ENCODE assay signal across 8 cellular contexts in genomic region chr3:11205881-11206280, GRCh38. TPM values are rescaled to one million over a fixed set of nuclear protein-coding genes. Genes with fewer than 3 reads are reported as not detected.
DNase-seq lines count a peak whose midpoint lies in the region; ATAC-seq and TF ChIP-seq lines count a peak whose summit lies in the region.
"Not testable (repeated sequence)": the region's sequence is repeated elsewhere in the genome, so short reads cannot be mapped to it uniquely, and the experiment has no call there.

No MANE protein-coding gene starts in this region.

- H3F3A ChIP-seq in OCI-LY1 (ENCODE audit: insufficient read depth, low read length): not testable (repeated sequence)

- not testable (repeated sequence) for H2BK20ac ChIP-seq in IMR-90 (ENCODE audit: low read depth, low read length)

- peaks cover 17% of the 10 kb centered on the region for H3K9me1 ChIP-seq in IMR-90 (ENCODE audit: insufficient read depth, low read length)

- TF ChIP-seq CTCF in 22Rv1 (IDR thresholded peaks at IDR 0.05): 0 out of 2 replicates have a peak, but pooled peaks have one; percentile 7
- peak; percentile 36 for TF ChIP-seq CTCF in IMR-90 (conservative IDR thresholded peaks at IDR 0.05; ENCODE audit: low read depth, low read length)
- peak; percentile 27; the same call in 1 of the 2 replicates for TF ChIP-seq CTCF in OCI-LY1 (IDR thresholded peaks at IDR 0.05; ENCODE audit: low read length)
- not testable (repeated sequence) for TF ChIP-seq CTCF in activated CD8-positive, alpha-beta T cell treated with anti-CD3 and anti-CD28 coated beads for 36 hours (IDR thresholded peaks at IDR 0.05)
- peak; percentile 58 for TF ChIP-seq CTCF in left ventricle myocardium inferior (IDR thresholded peaks at IDR 0.05; ENCODE audit: borderline replicate concordance)
- peak; percentile 27 for TF ChIP-seq CTCF in neural crest cell (conservative IDR thresholded peaks at IDR 0.05)

- CTCF ChIA-PET in IMR-90 (lab: Yijun Ruan, JAX): interaction anchor here (0.5 to 1.0 kb wide), 2 partner anchors 8 to 33 kb away, joined by 3 read pairs; no protein-coding TSS in a partner anchor
- CTCF ChIA-PET in activated CD8-positive, alpha-beta T cell treated with anti-CD3 and anti-CD28 coated beads for 36 hours (lab: Charles Lee): interaction anchor here (1.1 to 2.4 kb wide), 2 partner anchors 145 to 151 kb away, joined by 3 to 12 read pairs; no protein-coding TSS in a partner anchor

- H3K27me3 Mint-ChIP-seq in activated CD8-positive, alpha-beta T cell treated with anti-CD3 and anti-CD28 coated beads for 36 hours; neural crest cell (ENCODE audit: low read depth): not testable (repeated sequence)

- not testable (repeated sequence) for H4K20me1 ChIP-seq in IMR-90 (ENCODE audit: insufficient read depth, low read length); OCI-LY1 (ENCODE audit: insufficient read depth, low read length)

- not testable (repeated sequence) for TF ChIP-seq POLR2A in IMR-90 (IDR thresholded peaks at IDR 0.05; ENCODE audit: low read depth, low read length)

- H2AK9ac ChIP-seq in IMR-90 (replicated peaks; ENCODE audit: low read depth, low read length, poor library complexity): not testable (repeated sequence)

- peak; percentile 33 for DNase-seq in EL
- DNase-seq in IMR-90: peak; percentile 37
- peak; percentile 29 for DNase-seq in activated CD8-positive, alpha-beta T cell treated with anti-CD3 and anti-CD28 coated beads for 36 hours
- DNase-seq in dermis blood vessel endothelial cell: peak; percentile 76
- not testable (repeated sequence) for DNase-seq in left ventricle myocardium inferior; neural crest cell (ENCODE audit: low read depth, low spot score)

- H4K5ac ChIP-seq in IMR-90 (ENCODE audit: low read depth, low read length): not testable (repeated sequence)

- intact Hi-C loops in IMR-90 (cut with micrococcal nuclease); activated CD8-positive, alpha-beta T cell treated with anti-CD3 and anti-CD28 coated beads for 36 hours (cut with micrococcal nuclease); left ventricle myocardium inferior (cut with micrococcal nuclease): not testable (repeated sequence)

- H3K4me1 ChIP-seq in IMR-90 (ENCODE audit: control insufficient read depth, insufficient read depth, low read length) (peaks cover 14% of the 10 kb centered on the region), left ventricle myocardium inferior (peaks cover 17% of the 10 kb centered on the region)
- not testable (repeated sequence) for H3K4me1 ChIP-seq in OCI-LY1 (ENCODE audit: insufficient read depth, low read length, severe bottlenecking)

- ATAC-seq in IMR-90 (ENCODE audit: low read depth); activated CD8-positive, alpha-beta T cell treated with anti-CD3 and anti-CD28 coated beads for 36 hours: not testable (repeated sequence)

- not testable (repeated sequence) for H2AK5ac ChIP-seq in IMR-90 (ENCODE audit: low read depth, low read length)

- not testable (repeated sequence) for H3K4me1 Mint-ChIP-seq in activated CD8-positive, alpha-beta T cell treated with anti-CD3 and anti-CD28 coated beads for 36 hours (ENCODE audit: low read depth)
- peaks cover 10% of the 10 kb centered on the region for H3K4me1 Mint-ChIP-seq in neural crest cell

- H4K8ac ChIP-seq in IMR-90 (ENCODE audit: low read depth in 2 of 2, low read length in 2 of 2): not testable (repeated sequence)

- not testable (repeated sequence) for H2BK120ac ChIP-seq in IMR-90 (ENCODE audit: low read depth, low read length)

- POLR2A ChIA-PET in IMR-90 (lab: Charles Lee; ENCODE audit: unreplicated experiment); activated CD8-positive, alpha-beta T cell treated with anti-CD3 and anti-CD28 coated beads for 36 hours (lab: Charles Lee): not testable (repeated sequence)

- H2BK5ac ChIP-seq in IMR-90 (ENCODE audit: low read depth, low read length, poor library complexity, severe bottlenecking): not testable (repeated sequence)

- H2BK15ac ChIP-seq in IMR-90 (ENCODE audit: low read depth, low read length): not testable (repeated sequence)

- not testable (repeated sequence) for H3K4me3 Mint-ChIP-seq in activated CD8-positive, alpha-beta T cell treated with anti-CD3 and anti-CD28 coated beads for 36 hours; neural crest cell

- H3K23ac ChIP-seq in IMR-90 (ENCODE audit: low read depth, low read length): not testable (repeated sequence)

- not testable (repeated sequence) for H3K56ac ChIP-seq in IMR-90 (ENCODE audit: extremely low read depth, insufficient read depth, low read length)

- dilution Hi-C loops in IMR-90 (cut with HindIII; ENCODE audit: low sequenced_read_pairs, unreplicated experiment): not testable (repeated sequence)

- not testable (repeated sequence) for H3K4me3 ChIP-seq in IMR-90 (ENCODE audit: insufficient read depth, low read depth, low read length); OCI-LY1 (ENCODE audit: low read depth, low read length, poor library complexity, severe bottlenecking); left ventricle myocardium inferior

- WGBS in IMR-90 (ENCODE audit: extremely low coverage in 2 of 2, insufficient read length in 1 of 2), 2 experiments: 96% methylated on average over 7 of the region's 14 CpGs; no CpG with 5 or more reads in 1 of the 2 experiments

- not testable (repeated sequence) for H3K79me2 ChIP-seq in OCI-LY1 (ENCODE audit: insufficient read depth, low read length)

- not testable (repeated sequence) for H3K9me2 ChIP-seq in OCI-LY1 (ENCODE audit: low read depth, low read length)

- H3K4ac ChIP-seq in IMR-90 (ENCODE audit: low read depth, low read length): not testable (repeated sequence)

- not testable (repeated sequence) for H3K14ac ChIP-seq in IMR-90 (replicated peaks; ENCODE audit: low read depth, low read length)

- peak; percentile 38 for TF ChIP-seq RAD21 in IMR-90 (IDR thresholded peaks at IDR 0.05; ENCODE audit: low read length)

- not testable (repeated sequence) for H4K91ac ChIP-seq in IMR-90 (ENCODE audit: insufficient read depth, low read depth, low read length)

- H3K27ac Mint-ChIP-seq in activated CD8-positive, alpha-beta T cell treated with anti-CD3 and anti-CD28 coated beads for 36 hours; neural crest cell (ENCODE audit: unreplicated experiment): not testable (repeated sequence)

- not testable (repeated sequence) for H3K9me3 Mint-ChIP-seq in activated CD8-positive, alpha-beta T cell treated with anti-CD3 and anti-CD28 coated beads for 36 hours; neural crest cell

- H3K18ac ChIP-seq in IMR-90 (ENCODE audit: low read depth, low read length): not testable (repeated sequence)

- not testable (repeated sequence) for H3K9ac ChIP-seq in IMR-90 (ENCODE audit: low read depth, low read length); OCI-LY1 (ENCODE audit: low read length)

- not testable (repeated sequence) for H3K36me3 ChIP-seq in IMR-90 (ENCODE audit: control insufficient read depth, insufficient read depth, low read length); OCI-LY1 (ENCODE audit: insufficient read depth, low read length); left ventricle myocardium inferior

- peak overlapping the region; percentile 12 for H2AFZ ChIP-seq in IMR-90 (replicated peaks; ENCODE audit: low read length, poor library complexity)
- not testable (repeated sequence) for H2AFZ ChIP-seq in OCI-LY1 (ENCODE audit: low read length)

- peaks cover 49 to 94% of the 10 kb centered on the region in 2 experiments for H3K79me1 ChIP-seq in IMR-90 (ENCODE audit: low read depth in 1 of 2, low read length in 2 of 2)

- H3K9me3 ChIP-seq in IMR-90 (ENCODE audit: control insufficient read depth, insufficient read depth, low read length); OCI-LY1 (ENCODE audit: low read length); left ventricle myocardium inferior (replicated peaks): not testable (repeated sequence)

- in situ Hi-C loops in IMR-90 (cut with MboI; ENCODE audit: low sequenced_read_pairs): not testable (repeated sequence)

- not testable (repeated sequence) for BruUV-seq in IMR-90 (replicated peaks; lab: Mats Ljungman, UMichigan)

- not testable (repeated sequence) for H3K27ac ChIP-seq in 22Rv1; IMR-90 (ENCODE audit: insufficient read depth, low read length); OCI-LY1 (ENCODE audit: low read depth, low read length, poor library complexity, severe bottlenecking); left ventricle myocardium inferior (replicated peaks)

- H3K27me3 ChIP-seq in IMR-90 (ENCODE audit: control insufficient read depth, insufficient read depth, low read length); OCI-LY1 (ENCODE audit: insufficient read depth, low read length); left ventricle myocardium inferior (ENCODE audit: low read depth): not testable (repeated sequence)

- not testable (repeated sequence) for H3K36me3 Mint-ChIP-seq in activated CD8-positive, alpha-beta T cell treated with anti-CD3 and anti-CD28 coated beads for 36 hours (ENCODE audit: low read depth); neural crest cell (ENCODE audit: low read depth)

- H3K4me2 ChIP-seq in IMR-90 (ENCODE audit: low read depth, low read length); OCI-LY1 (ENCODE audit: low read length): not testable (repeated sequence)

TF ChIP-seq in IMR-90, 13 proteins besides CTCF, POLR2A, EP300 and RAD21:
- 0 out of 2 replicates have a peak, but pooled peaks have one; percentile 14 for TF ChIP-seq SMC3 (IDR thresholded peaks at IDR 0.05; ENCODE audit: low read depth, low read length)

RNA-seq across cellular contexts. Expression of gene HRH1, which starts 51.6 kb away (rescaled TPM):
- total RNA-seq in IMR-90 (2012; rRNA removed): 13.1 and 16.1 TPM in 2 replicates
- 7.6 and 8.1 TPM in 2 replicates for polyA plus RNA-seq in IMR-90 (2012; rRNA removed)
- 3.3 and 4.8 TPM in 2 replicates for polyA plus RNA-seq in IMR-90 (2012; cell fraction: cytosol; rRNA removed)
- 4.1 and 7.2 TPM in 2 replicates for polyA plus RNA-seq in IMR-90 (2012; cell fraction: nucleus; rRNA removed; ENCODE audit: low replicate concordance)
- under 1 TPM; 0.34 to 0.59 TPM for total RNA-seq in activated CD8-positive, alpha-beta T cell treated with anti-CD3 and anti-CD28 coated beads for 36 hours
- 6.1 TPM in 2 replicates for total RNA-seq in dermis blood vessel endothelial cell
- 1.4 TPM for total RNA-seq in left ventricle myocardium inferior
- not detected in 2 replicates for total RNA-seq in neural crest cell
